Comparison of ENCODE assay signal across 8 cellular contexts in genomic region chr7:116180302-116180701, GRCh38. TPM values are rescaled to one million over a fixed set of nuclear protein-coding genes. Genes with fewer than 3 reads are reported as not detected.
DNase-seq lines count a peak whose midpoint lies in the region; ATAC-seq, FAIRE-seq and TF ChIP-seq lines count a peak whose summit lies in the region.

No MANE protein-coding gene starts in this region.

- peaks cover 10% of the 10 kb centered on the region for H3K4me1 Mint-ChIP-seq in activated naive CD4-positive, alpha-beta T cell treated with anti-CD3 and anti-CD28 coated beads, Interleukin-2, amount 10 ng/mL, durations not matched to agents 7 days and 5 days
- H3K4me1 Mint-ChIP-seq in naive thymus-derived CD8-positive, alpha-beta T cell, result peaks cover 0 to 8% (median 3%) of the 10 kb centered on the region in 4 donors

- H3K27ac ChIP-seq in HL-60 (replicated peaks) (no peak overlapping the region), endothelial cell of umbilical vein (ENCODE audit: insufficient read depth, low read depth, low read length) (no peak overlapping the region)

- H3K27me3 ChIP-seq in HL-60 (ENCODE audit: insufficient read depth, poor library complexity, severe bottlenecking) (no peaks in the 10 kb centered on the region), endothelial cell of umbilical vein (ENCODE audit: control insufficient read depth in 2 of 2, insufficient read depth in 2 of 2, low read length in 2 of 2) (no peaks in the 10 kb centered on the region)

- DNase-seq in activated naive CD4-positive, alpha-beta T cell treated with anti-CD3 and anti-CD28 coated beads, Interleukin-2, amount 10 ng/mL, durations not matched to agents 7 days and 5 days, result peak; percentile 29
- DNase-seq in activated naive CD4-positive, alpha-beta T cell treated with anti-CD3 and anti-CD28 coated beads, Interleukin-2, amount 50 U/mL, for 16 hours, result no peak
- peak in 1 of 2 experiments; percentile 46 for DNase-seq in HL-60 (ENCODE audit: low read depth in 1 of 2, low spot score in 1 of 2)
- DNase-seq in SK-N-DZ (ENCODE audit: low spot score), result peak; percentile 8
- peak; percentile 70 for DNase-seq in endothelial cell of umbilical vein (ENCODE audit: low read depth, low spot score)
- peak in 8 of 10 donors; percentile 15 to 71 (median 52) for DNase-seq in naive thymus-derived CD8-positive, alpha-beta T cell
- no peak for DNase-seq in foreskin melanocyte

- peak; percentile 87 for ATAC-seq in GM21390 (IDR thresholded peaks at IDR 0.05; ENCODE audit: unreplicated experiment)
- ATAC-seq in naive thymus-derived CD8-positive, alpha-beta T cell, result peak; percentile 72 to 87

- H3K9me3 Mint-ChIP-seq in activated naive CD4-positive, alpha-beta T cell treated with anti-CD3 and anti-CD28 coated beads, Interleukin-2, amount 10 ng/mL, durations not matched to agents 7 days and 5 days, result peaks cover 2% of the 10 kb centered on the region
- peaks cover 0 to 2% (median 0%) of the 10 kb centered on the region in 9 donors for H3K9me3 Mint-ChIP-seq in naive thymus-derived CD8-positive, alpha-beta T cell

- H3K9me3 ChIP-seq in endothelial cell of umbilical vein (replicated peaks; ENCODE audit: control insufficient read depth, insufficient read depth, low read length), result no peaks in the 10 kb centered on the region

- peak; percentile 68 for TF ChIP-seq CTCF in HL-60 (IDR thresholded peaks at IDR 0.05; ENCODE audit: insufficient read depth, low read length)
- peak; percentile 53 to 63 for TF ChIP-seq CTCF in endothelial cell of umbilical vein (IDR thresholded peaks at IDR 0.05; ENCODE audit: extremely low read depth in 1 of 2, insufficient read depth in 1 of 2, low read depth in 1 of 2, low read length in 2 of 2)

- H3K4me1 ChIP-seq in endothelial cell of umbilical vein (ENCODE audit: control insufficient read depth, extremely low read depth, insufficient read depth, low read length), result no peaks in the 10 kb centered on the region

- H3K9me1 ChIP-seq in endothelial cell of umbilical vein (replicated peaks; ENCODE audit: control insufficient read depth, extremely low read depth, insufficient read depth, low read length), result no peaks in the 10 kb centered on the region

- H3K4me3 ChIP-seq in HL-60 (replicated peaks; ENCODE audit: insufficient read depth, low read length) (no peak overlapping the region), endothelial cell of umbilical vein (replicated peaks in 1 of 3; ENCODE audit: insufficient read depth in 1 of 3, low read depth in 1 of 3, low read length in 3 of 3) (no peak overlapping the region)

- no peak overlapping the region for H3K27ac Mint-ChIP-seq in activated naive CD4-positive, alpha-beta T cell treated with anti-CD3 and anti-CD28 coated beads, Interleukin-2, amount 10 ng/mL, durations not matched to agents 7 days and 5 days
- H3K27ac Mint-ChIP-seq in naive thymus-derived CD8-positive, alpha-beta T cell, result no peak overlapping the region

- intact Hi-C loops in endothelial cell of umbilical vein (cut with micrococcal nuclease), result loop anchor here (1.0 to 5.0 kb wide), 6 partner anchors 30 to 629 kb away; partner anchors contain the start of genes CAV1 and TES

- POLR2A ChIA-PET in endothelial cell of umbilical vein (lab: Charles Lee), result interaction anchor here (0.6 to 1.5 kb wide), 2 partner anchors 56 to 377 kb away, joined by 3 to 7 read pairs; no protein-coding TSS in a partner anchor
- POLR2A ChIA-PET in naive thymus-derived CD8-positive, alpha-beta T cell (lab: Charles Lee), result interaction anchor here (1.0 to 1.7 kb wide), 2 partner anchors 31 to 55 kb away, joined by 6 to 7 read pairs; partner anchors contain the start of gene TES

- peak; percentile 69 for FAIRE-seq in endothelial cell of umbilical vein (lab: Jason Lieb, UNC)

- CTCF ChIA-PET in activated naive CD4-positive, alpha-beta T cell treated with anti-CD3 and anti-CD28 coated beads, Interleukin-2, amount 10 ng/mL, durations not matched to agents 7 days and 5 days (lab: Charles Lee), result interaction anchor here (0.6 to 7.1 kb wide), 26 partner anchors 9 to 760 kb away, joined by 3 to 199 read pairs (median 4); partner anchors contain the start of gene CAV1
- CTCF ChIA-PET in endothelial cell of umbilical vein (lab: Charles Lee), result interaction anchor here (0.6 to 7.1 kb wide), 50 partner anchors 9 to 748 kb away, joined by 3 to 462 read pairs (median 5); partner anchors contain the start of gene TES

- H3K79me2 ChIP-seq in endothelial cell of umbilical vein (ENCODE audit: control insufficient read depth, insufficient read depth, low read length), result no peaks in the 10 kb centered on the region

- no peak overlapping the region for H3K9ac ChIP-seq in endothelial cell of umbilical vein (replicated peaks; ENCODE audit: extremely low read depth, insufficient read depth, low read length)

- no TSS peak for BruUV-seq in endothelial cell of umbilical vein (replicated peaks; lab: Mats Ljungman, UMichigan)

- no peak overlapping the region for H3K4me2 ChIP-seq in endothelial cell of umbilical vein (ENCODE audit: insufficient read depth, low read length)

- H3K36me3 Mint-ChIP-seq in activated naive CD4-positive, alpha-beta T cell treated with anti-CD3 and anti-CD28 coated beads, Interleukin-2, amount 10 ng/mL, durations not matched to agents 7 days and 5 days, result no peaks in the 10 kb centered on the region
- H3K36me3 Mint-ChIP-seq in naive thymus-derived CD8-positive, alpha-beta T cell, result peaks cover 0 to 2% (median 0%) of the 10 kb centered on the region in 3 donors

- no peak overlapping the region for H3K4me3 Mint-ChIP-seq in activated naive CD4-positive, alpha-beta T cell treated with anti-CD3 and anti-CD28 coated beads, Interleukin-2, amount 10 ng/mL, durations not matched to agents 7 days and 5 days
- no peak overlapping the region for H3K4me3 Mint-ChIP-seq in naive thymus-derived CD8-positive, alpha-beta T cell

- no peaks in the 10 kb centered on the region for H3K36me3 ChIP-seq in endothelial cell of umbilical vein (ENCODE audit: control insufficient read depth in 2 of 2, extremely low read depth in 1 of 2, insufficient read depth in 2 of 2, low read length in 2 of 2)

- H3K27me3 Mint-ChIP-seq in activated naive CD4-positive, alpha-beta T cell treated with anti-CD3 and anti-CD28 coated beads, Interleukin-2, amount 10 ng/mL, durations not matched to agents 7 days and 5 days, result peaks cover 2% of the 10 kb centered on the region
- H3K27me3 Mint-ChIP-seq in naive thymus-derived CD8-positive, alpha-beta T cell, result no peaks in the 10 kb centered on the region

- no peaks in the 10 kb centered on the region for H4K20me1 ChIP-seq in endothelial cell of umbilical vein (replicated peaks; ENCODE audit: control insufficient read depth, extremely low read depth, insufficient read depth, low read length)

- TF ChIP-seq POLR2A in endothelial cell of umbilical vein (IDR thresholded peaks at IDR 0.05; ENCODE audit: low read depth, low read length), result no peak

- H2AFZ ChIP-seq in endothelial cell of umbilical vein (ENCODE audit: low read depth, low read length), result peak overlapping the region; percentile 11

- dilution Hi-C loops in endothelial cell of umbilical vein (cut with MboI; ENCODE audit: extremely low pct_ligation_motif_present, low sequenced_read_pairs), result no loop called here

TF ChIP-seq in endothelial cell of umbilical vein, 7 proteins besides CTCF, POLR2A, EP300 and RAD21:
- no peak for TF ChIP-seq MAX (IDR thresholded peaks at IDR 0.05; ENCODE audit: insufficient read depth, insufficient read length)
- no peak for TF ChIP-seq POLR2AphosphoS5 (IDR thresholded peaks at IDR 0.05; ENCODE audit: insufficient read depth, low read depth, low read length)
- no peak for TF ChIP-seq GATA2 (IDR thresholded peaks at IDR 0.05; ENCODE audit: insufficient read depth, insufficient read length, low read depth, low read length)
- no peak for TF ChIP-seq MYC (IDR thresholded peaks at IDR 0.05; ENCODE audit: low read depth, low read length)
- TF ChIP-seq EZH2 (IDR thresholded peaks at IDR 0.05; ENCODE audit: borderline replicate concordance, low read depth, low read length, severe bottlenecking), result no peak
- TF ChIP-seq JUN (IDR thresholded peaks at IDR 0.05; ENCODE audit: borderline replicate concordance, insufficient read depth, insufficient read length, low read depth), result no peak
- TF ChIP-seq FOS (IDR thresholded peaks at IDR 0.05; ENCODE audit: borderline replicate concordance, insufficient read depth, low read length), result no peak

RNA-seq across cellular contexts. Expression of gene TES, which starts 30.0 kb away (rescaled TPM):
- not detected in 2 replicates for polyA plus RNA-seq in SK-N-DZ (2014; cell fraction: cytosol; rRNA removed)
- not detected in 2 replicates for polyA plus RNA-seq in SK-N-DZ (2014; cell fraction: nucleus; rRNA removed)
- 50.5 and 64.8 TPM in 2 replicates for total RNA-seq in endothelial cell of umbilical vein
- 31.3 and 35.3 TPM in 2 replicates for polyA plus RNA-seq in endothelial cell of umbilical vein
- 31.6 and 33.6 TPM in 2 replicates for polyA plus RNA-seq in endothelial cell of umbilical vein (2011; cell fraction: cytosol; rRNA removed)
- polyA plus RNA-seq in endothelial cell of umbilical vein (2011; cell fraction: nucleus; rRNA removed), result 116 and 122 TPM in 2 replicates
- polyA plus RNA-seq in endothelial cell of umbilical vein (2012), result 28.0 and 38.8 TPM in 2 replicates
- 44.3 and 48.7 TPM in 2 replicates for polyA minus RNA-seq in endothelial cell of umbilical vein
- 39.0 TPM for polyA minus RNA-seq in endothelial cell of umbilical vein (2011; cell fraction: cytosol; rRNA and poly(A)+ RNA removed)
- 72.9 and 85.3 TPM in 2 replicates for polyA minus RNA-seq in endothelial cell of umbilical vein (2011; cell fraction: nucleus; rRNA and poly(A)+ RNA removed)
- 100 to 1,000 TPM; 119 to 122 TPM for total RNA-seq in naive thymus-derived CD8-positive, alpha-beta T cell
- polyA plus RNA-seq in naive thymus-derived CD8-positive, alpha-beta T cell, result 100 to 1,000 TPM; 177 to 185 (median 181) TPM

Comparison
In these comparisons a context has a peak if more than half of its experiments do, and no peak if none do; other contexts are left out.
1. DNase-seq: peak in activated naive CD4-positive, alpha-beta T cell treated with anti-CD3 and anti-CD28 coated beads, Interleukin-2, amount 10 ng/mL, durations not matched to agents 7 days and 5 days (single experiment), SK-N-DZ (single experiment), endothelial cell of umbilical vein (single experiment) and naive thymus-derived CD8-positive, alpha-beta T cell (8 of 10); none in activated naive CD4-positive, alpha-beta T cell treated with anti-CD3 and anti-CD28 coated beads, Interleukin-2, amount 50 U/mL, for 16 hours (single experiment) and foreskin melanocyte (single experiment).